14 cellular contexts compared by ENCODE assay signal in the genomic region with DNA sequence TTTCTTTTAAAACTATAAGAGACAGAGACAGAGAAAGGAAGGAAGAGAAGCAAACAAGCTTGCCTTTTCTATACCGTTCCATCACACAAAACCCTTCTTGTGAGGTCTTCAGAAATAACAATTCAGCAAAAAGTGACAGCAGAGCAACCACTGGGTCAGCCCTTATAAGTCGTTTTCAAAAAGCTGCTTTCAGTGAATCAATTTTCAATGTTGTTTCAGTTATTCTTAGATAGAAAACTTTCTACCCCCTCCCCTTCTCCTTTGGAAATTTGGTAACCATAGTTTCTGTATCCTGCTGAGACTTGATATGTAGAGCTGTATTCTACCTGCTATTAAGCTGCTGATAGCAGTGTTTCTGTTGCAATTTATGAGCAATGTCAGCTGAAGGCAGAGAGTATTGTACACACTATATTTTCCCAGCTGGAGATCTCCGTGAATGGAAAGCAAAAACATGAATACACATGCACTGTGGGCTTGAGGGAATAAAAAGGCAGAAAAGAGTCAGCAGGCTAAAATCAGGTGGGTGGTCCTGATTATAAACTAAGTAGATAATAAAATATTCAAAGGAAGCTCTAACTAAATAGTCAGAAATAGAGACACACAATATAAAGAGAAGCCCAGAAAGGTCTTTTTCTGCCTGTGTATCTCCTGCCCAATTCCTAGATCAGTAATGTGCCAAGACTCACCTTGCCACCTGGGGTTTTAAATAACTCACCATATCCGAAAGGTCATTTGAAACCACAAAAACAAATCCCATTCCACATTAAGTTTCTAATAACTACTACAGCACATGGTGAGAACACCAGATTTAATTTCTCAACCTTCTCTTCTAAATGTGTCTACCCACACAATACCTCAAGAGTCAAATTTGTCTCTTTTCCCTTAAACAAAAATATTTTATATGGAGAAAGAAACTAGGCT.
A peak's percentile ranks its signal among the peaks of the same experiment; 100 is the strongest.
DNase-seq lines count a peak whose midpoint lies in the region; TF ChIP-seq lines count a peak whose summit lies in the region.
"Had no signal": no experiment of that assay in that cellular context is flagged by ENCODE, and none has a peak within 500 bp of the region (broad histone marks: within the 10 kb centered on the region; RNA-seq: fewer than 3 reads in every experiment).

No MANE protein-coding gene starts in this region.

- no peak overlapping the region for H3K4me3 Mint-ChIP-seq in endodermal cell
- no peak overlapping the region for H3K4me3 Mint-ChIP-seq in osteocyte (ENCODE audit: unreplicated experiment)
- H3K4me3 Mint-ChIP-seq: activated CD4-positive, alpha-beta T cell treated with anti-CD3 and anti-CD28 coated beads for 36 hours; activated naive CD8-positive, alpha-beta T cell treated with anti-CD3 and anti-CD28 coated beads for 36 hours had no signal

- H3K36me3 ChIP-seq in endodermal cell (ENCODE audit: control insufficient read depth, insufficient read depth, low read length) = peaks cover 19% of the 10 kb centered on the region
- no peaks in the 10 kb centered on the region for H3K36me3 ChIP-seq in effector memory CD4-positive, alpha-beta T cell (ENCODE audit: control insufficient read depth, insufficient read depth, low read length)

- H3K9ac ChIP-seq in endodermal cell (ENCODE audit: extremely low read depth, low read length, poor library complexity, severe bottlenecking) = no peak overlapping the region

- no peaks in the 10 kb centered on the region for H3K9me3 Mint-ChIP-seq in endodermal cell
- no peaks in the 10 kb centered on the region for H3K9me3 Mint-ChIP-seq in osteocyte (ENCODE audit: unreplicated experiment)
- H3K9me3 Mint-ChIP-seq: activated naive CD8-positive, alpha-beta T cell treated with anti-CD3 and anti-CD28 coated beads for 36 hours had no signal

- H3K4me1 ChIP-seq in endodermal cell (ENCODE audit: control insufficient read depth, insufficient read depth, low read length) = peaks cover 38% of the 10 kb centered on the region
- H3K4me1 ChIP-seq in effector memory CD4-positive, alpha-beta T cell (ENCODE audit: control insufficient read depth, insufficient read depth, low read length, poor library complexity, severe bottlenecking) = no peaks in the 10 kb centered on the region

- in situ Hi-C loops in ACHN (cut with HindIII; ENCODE audit: low pct_ligation_motif_present, low pct_unique_long_range_greater_than_20kb, low sequenced_read_pairs) = no loop called here

- no peaks in the 10 kb centered on the region for H3K9me3 ChIP-seq in endodermal cell (ENCODE audit: control insufficient read depth, low read length)
- no peaks in the 10 kb centered on the region for H3K9me3 ChIP-seq in effector memory CD4-positive, alpha-beta T cell (ENCODE audit: control insufficient read depth, low read length)

- peak overlapping the region; percentile 5 for H3K4me3 ChIP-seq in endodermal cell (ENCODE audit: low read length)
- H3K4me3 ChIP-seq in effector memory CD4-positive, alpha-beta T cell (ENCODE audit: insufficient read depth, low read depth, low read length, poor library complexity, severe bottlenecking) = no peak overlapping the region

- H3K27me3 ChIP-seq in endodermal cell (ENCODE audit: control insufficient read depth, insufficient read depth, low read length, poor library complexity, severe bottlenecking) = no peaks in the 10 kb centered on the region
- H3K27me3 ChIP-seq in effector memory CD4-positive, alpha-beta T cell (replicated peaks; ENCODE audit: control insufficient read depth, insufficient read depth, low read length, poor library complexity, severe bottlenecking) = no peaks in the 10 kb centered on the region

- H3K36me3 Mint-ChIP-seq in endodermal cell (ENCODE audit: low read depth) (peaks cover 22% of the 10 kb centered on the region), osteocyte (ENCODE audit: unreplicated experiment) (peaks cover 2% of the 10 kb centered on the region)
- H3K36me3 Mint-ChIP-seq: activated naive CD8-positive, alpha-beta T cell treated with anti-CD3 and anti-CD28 coated beads for 36 hours had no signal

- 29 to 82% methylated on average over 1 to 4 of the region's 4 CpGs for WGBS in endodermal cell (ENCODE audit: insufficient coverage in 1 of 2, insufficient read length in 1 of 2), 2 experiments

- H3K27ac ChIP-seq in endodermal cell (ENCODE audit: low read depth, low read length) = peak overlapping the region; percentile 62
- H3K27ac ChIP-seq in effector memory CD4-positive, alpha-beta T cell (ENCODE audit: insufficient read depth, low read length, poor library complexity, severe bottlenecking) = no peak overlapping the region

- TF ChIP-seq CTCF in endodermal cell (conservative IDR thresholded peaks at IDR 0.05) = no peak
- TF ChIP-seq CTCF in osteocyte (IDR thresholded peaks at IDR 0.05) = no peak

- H3K4me1 Mint-ChIP-seq in endodermal cell (peaks cover 77% of the 10 kb centered on the region), osteocyte (ENCODE audit: unreplicated experiment) (peaks cover 53% of the 10 kb centered on the region)
- H3K4me1 Mint-ChIP-seq: activated CD4-positive, alpha-beta T cell treated with anti-CD3 and anti-CD28 coated beads for 36 hours; activated naive CD8-positive, alpha-beta T cell treated with anti-CD3 and anti-CD28 coated beads for 36 hours had no signal

- H3K27ac Mint-ChIP-seq in endodermal cell (peak overlapping the region; percentile 9), osteocyte (ENCODE audit: unreplicated experiment) (peak overlapping the region; percentile 64)
- H3K27ac Mint-ChIP-seq: activated CD4-positive, alpha-beta T cell treated with anti-CD3 and anti-CD28 coated beads for 36 hours; activated naive CD8-positive, alpha-beta T cell treated with anti-CD3 and anti-CD28 coated beads for 36 hours had no signal

- DNase-seq in NCI-H1092 treated with DMSO at 0.1 percent for 48 hours (lab: John Stamatoyannopoulos, UW) (peak; percentile 43), NCI-H1092 (lab: John Stamatoyannopoulos, UW) (no peak), NCI-H748 (lab: John Stamatoyannopoulos, UW; ENCODE audit: unreplicated experiment) (peak; percentile 96), endodermal cell (no peak), osteocyte (ENCODE audit: extremely low spot score, unreplicated experiment) (no peak), ACHN (no peak), NCI-H2029 treated with DMSO at 0.1 percent for 48 hours (lab: John Stamatoyannopoulos, UW) (no peak)
- DNase-seq in effector memory CD4-positive, alpha-beta T cell = no peak
- DNase-seq: activated CD4-positive, alpha-beta T cell treated with anti-CD3 and anti-CD28 coated beads for 36 hours; activated naive CD8-positive, alpha-beta T cell treated with anti-CD3 and anti-CD28 coated beads for 36 hours; cortex of kidney; KG1; mesenchymal stem cell; RPMI8226 had no signal

- H3K27me3 Mint-ChIP-seq in endodermal cell (ENCODE audit: insufficient read depth) (no peaks in the 10 kb centered on the region), osteocyte (ENCODE audit: unreplicated experiment) (no peaks in the 10 kb centered on the region)

Comparison
In these comparisons a context has a peak if more than half of its experiments do, and no peak if none do; other contexts are left out.
1. DNase-seq: peak in NCI-H1092 treated with DMSO at 0.1 percent for 48 hours (single experiment) and NCI-H748 (single experiment); none in NCI-H1092 (single experiment), endodermal cell (single experiment), osteocyte (single experiment), ACHN (single experiment), NCI-H2029 treated with DMSO at 0.1 percent for 48 hours (single experiment) and effector memory CD4-positive, alpha-beta T cell (0 of 3).